ENCODE assay signal across 33 cellular contexts in genomic region chr5:126107381-126107780, GRCh38.
"Had no signal": no experiment of that assay in that cellular context is flagged by ENCODE, and none has a peak within 500 bp of the region (broad histone marks: within the 10 kb centered on the region; RNA-seq: fewer than 3 reads in every experiment).

No MANE protein-coding gene starts in this region.

- H3K4me3 ChIP-seq: cardiac muscle cell, coronary artery, dorsolateral prefrontal cortex, gastrocnemius medialis, hepatocyte, pancreas, prostate gland, smooth muscle cell, thyroid gland, upper lobe of right lung had no signal

- H3K9me3 ChIP-seq: gastrocnemius medialis, pancreas, prostate gland, thyroid gland, upper lobe of right lung had no signal

- H3K27me3 ChIP-seq: cardiac muscle cell, dorsolateral prefrontal cortex, gastrocnemius medialis, hepatocyte, pancreas, thyroid gland, upper lobe of right lung had no signal

- H3K4me1 ChIP-seq: gastrocnemius medialis, pancreas, prostate gland, thyroid gland, upper lobe of right lung had no signal

- DNase-seq: activated CD4-positive, alpha-beta T cell treated with anti-CD3 and anti-CD28 coated beads for 1 hour; activated CD4-positive, alpha-beta T cell treated with anti-CD3 and anti-CD28 coated beads, Interleukin-2, amount 10 ng/mL, durations not matched to agents 7 days and 5 days; activated CD8-positive, alpha-beta T cell treated with anti-CD3 and anti-CD28 coated beads for 36 hours; activated gamma-delta T cell treated with Interleukin-2 at 50 U/mL for 16 hours; activated T-cell treated with anti-CD3 and anti-CD28 coated beads, Interleukin-2, amount 50 U/mL, for 4 hours; anterior cingulate cortex; cerebellar nuclear complex; dorsolateral prefrontal cortex; effector memory CD4-positive, alpha-beta T cell; gastrocnemius medialis; islet precursor cell; left colon; midbrain; naive thymus-derived CD4-positive, alpha-beta T cell; nucleus accumbens; pancreas; stimulated activated CD4-positive, alpha-beta T cell treated with anti-CD3 and anti-CD28 coated beads, Interleukin-1b, Interleukin-23, amount 100 ng/mL, for 48 hours; stimulated activated CD4-positive, alpha-beta T cell treated with anti-CD3 and anti-CD28 coated beads, Interleukin-4, amount 100 ng/mL, for 4 hours; stimulated activated CD8-positive, alpha-beta memory T cell treated with anti-CD3 and anti-CD28 coated beads, Interleukin-4, amount 100 ng/mL, for 48 hours; stimulated activated naive CD8-positive, alpha-beta T cell treated with anti-CD3 and anti-CD28 coated beads, Interleukin-15, amount 100 ng/mL, for 72 hours; T-helper 2 cell; thyroid gland; upper lobe of right lung had no signal

- ATAC-seq: activated CD8-positive, alpha-beta T cell treated with anti-CD3 and anti-CD28 coated beads for 36 hours; activated naive CD4-positive, alpha-beta T cell treated with anti-CD3 and anti-CD28 coated beads, Interleukin-2, amount 50 U/mL, for 72 hours; activated T-cell treated with anti-CD3 and anti-CD28 coated beads, Interleukin-2, amount 50 U/mL, for 4 hours; activated T-helper 17 cell treated with anti-CD3 and anti-CD28 coated beads, Interleukin-2, amount 50 U/mL, for 72 hours; esophagus mucosa; gastrocnemius medialis; left colon; naive thymus-derived CD4-positive, alpha-beta T cell; pancreas; stimulated activated memory B cell treated with anti-CD40 and anti-IgM and Interleukin-4, amounts not matched to agents 10 μg/mL and 1 μg/mL and 100 μg/mL, for 72 hours; stimulated activated naive CD8-positive, alpha-beta T cell treated with anti-CD3 and anti-CD28 coated beads, Interleukin-15, amount 100 ng/mL, for 72 hours; upper lobe of right lung; WTC11 had no signal

- H3K36me3 ChIP-seq: cardiac muscle cell, gastrocnemius medialis, pancreas, prostate gland, thyroid gland, upper lobe of right lung had no signal

- H3K27ac ChIP-seq: cardiac muscle cell, coronary artery, dorsolateral prefrontal cortex, gastrocnemius medialis, hepatocyte, pancreas, prostate gland, thyroid gland, upper lobe of right lung had no signal
